1 cellular context compared by ENCODE assay signal in genomic region chr6:89260310-89260709, GRCh38.
TF ChIP-seq lines count a peak whose summit lies in the region.

No MANE protein-coding gene starts in this region.

TF ChIP-seq in K562, 482 proteins besides CTCF, POLR2A, EP300 and RAD21 (continued from another document):
- TF ChIP-seq STAT6 (CRISPR knock-in tag; IDR thresholded peaks at IDR 0.05) (no peak), SMARCA4 (IDR thresholded peaks at IDR 0.05) (peak; percentile 43; the same call in 1 of the 2 replicates), ZC3H8 (IDR thresholded peaks at IDR 0.05) (no peak), ZNF592 (IDR thresholded peaks at IDR 0.05) (peak; percentile 43; the same call in 1 of the 2 replicates), JUND (IDR thresholded peaks at IDR 0.05; ENCODE audit: borderline replicate concordance, low read depth, low read length) (no peak), JUND (tag; IDR thresholded peaks at IDR 0.05; ENCODE audit: borderline replicate concordance, low read depth, low read length) (peak; percentile 23; the same call in 1 of the 3 replicates), CUX1 (CRISPR knock-in tag; IDR thresholded peaks at IDR 0.05) (no peak), NCOR1 (IDR thresholded peaks at IDR 0.05) (peak; percentile 24; the same call in 1 of the 2 replicates), ZNF639 (CRISPR knock-in tag; conservative IDR thresholded peaks at IDR 0.05 in 1 of 2, IDR thresholded peaks at IDR 0.05 in 1 of 2) (0 out of 4 replicates have a peak, but pooled peaks of 1 of the 2 experiments have one; percentile 26), FOXA3 (CRISPR knock-in tag; conservative IDR thresholded peaks at IDR 0.05 in 1 of 2, IDR thresholded peaks at IDR 0.05 in 1 of 2) (no peak), CBFA2T3 (IDR thresholded peaks at IDR 0.05) (peak; percentile 35; the same call in 1 of the 2 replicates)
TF ChIP-seq in K562: peak in this region for 35.
